In genomic region chr3:183159319-183159718, GRCh38 we compare ENCODE assay signal across 14 cellular contexts. TPM values are rescaled to one million over a fixed set of nuclear protein-coding genes. Genes with fewer than 3 reads are reported as not detected.
A peak's percentile ranks its signal among the peaks of the same experiment; 100 is the strongest.
DNase-seq lines count a peak whose midpoint lies in the region; ATAC-seq, FAIRE-seq and TF ChIP-seq lines count a peak whose summit lies in the region.
"Had no signal": no experiment of that assay in that cellular context is flagged by ENCODE, and none has a peak within 500 bp of the region (broad histone marks: within the 10 kb centered on the region; RNA-seq: fewer than 3 reads in every experiment).

No MANE protein-coding gene starts in this region.

- FAIRE-seq in GM12892 (lab: Jason Lieb, UNC) (peak; percentile 9), GM19239 (lab: Jason Lieb, UNC) (no peak)
- FAIRE-seq: A204.1, TTC549 had no signal

- DNase-seq in DMS53 (lab: John Stamatoyannopoulos, UW) (peak; percentile 22), DMS53 treated with DMSO at 0.1 percent for 48 hours (lab: John Stamatoyannopoulos, UW; ENCODE audit: unreplicated experiment) (no peak), GM12892 (ENCODE audit: insufficient read length) (no peak), SK-MEL-5 (ENCODE audit: low read depth, low spot score) (peak; percentile 26), germinal center (ENCODE audit: low spot score) (peak; percentile 38), GM19239 (ENCODE audit: insufficient read length, low spot score) (no peak), psoas muscle (no peak)
- DNase-seq: body of pancreas, head of caudate nucleus, NCI-H446 had no signal

- in situ Hi-C loops in SK-MEL-5 (cut with HindIII; ENCODE audit: low pct_unique_long_range_greater_than_20kb, low sequenced_read_pairs): no loop called here

- H3K36me3 ChIP-seq in psoas muscle (ENCODE audit: insufficient read depth in 1 of 2, low read depth in 1 of 2): no peaks in the 10 kb centered on the region
- H3K36me3 ChIP-seq: HAP-1 had no signal

- H3K27me3 ChIP-seq in psoas muscle (ENCODE audit: insufficient read depth in 3 of 3, low read length in 2 of 3): peaks cover 0 to 13% (median 11%) of the 10 kb centered on the region in 3 donors
- H3K27me3 ChIP-seq: body of pancreas had no signal

- TF ChIP-seq POLR2A in GM12892 (IDR thresholded peaks at IDR 0.05; ENCODE audit: low read depth, low read length): no peak

- H3K4me3 ChIP-seq in psoas muscle: no peak overlapping the region
- H3K4me3 ChIP-seq: body of pancreas, HAP-1 had no signal

- H3K27ac ChIP-seq in psoas muscle: no peak overlapping the region
- H3K27ac ChIP-seq: body of pancreas had no signal

- no peaks in the 10 kb centered on the region for H3K9me3 ChIP-seq in psoas muscle
- H3K9me3 ChIP-seq: body of pancreas, HAP-1 had no signal

- no peaks in the 10 kb centered on the region for H3K4me1 ChIP-seq in psoas muscle

- ATAC-seq in psoas muscle (no peak), GM21515 (IDR thresholded peaks at IDR 0.05; ENCODE audit: unreplicated experiment) (no peak)
- ATAC-seq: body of pancreas had no signal

- 72 to 88% (median 76%) methylated on average over 4 of the region's 4 CpGs for WGBS in psoas muscle, 3 donors

- intact Hi-C loops in psoas muscle (cut with DNase I): no loop called here

- TF ChIP-seq CTCF in psoas muscle (IDR thresholded peaks at IDR 0.05): no peak

RNA-seq across cellular contexts. Expression of gene LAMP3, which starts 3.2 kb away (rescaled TPM):
- 43.1 TPM for polyA plus RNA-seq in GM12892 (2012; ENCODE audit: missing spikeins)
- 0.13 and 0.35 TPM in 2 replicates for total RNA-seq in SK-MEL-5 (2014; rRNA removed; shearing (Covaris generic))
- 1.3 and 1.6 TPM in 2 replicates for polyA plus RNA-seq in SK-MEL-5 (2015; cell fraction: cytosol; rRNA removed)
- polyA plus RNA-seq in SK-MEL-5 (2015; cell fraction: nucleus; rRNA removed): 1.1 and 2.0 TPM in 2 replicates
- under 1 TPM in 1 of 4 donors, not detected in 3; 0.39 TPM for total RNA-seq in psoas muscle
- polyA plus RNA-seq in psoas muscle: under 1 TPM; 0.01 to 0.09 (median 0.04) TPM

Comparison
In these comparisons a context has a peak if more than half of its experiments do, and no peak if none do; other contexts are left out.
1. DNase-seq: peak in DMS53 (single experiment), SK-MEL-5 (single experiment) and germinal center (single experiment); none in DMS53 treated with DMSO at 0.1 percent for 48 hours (single experiment), GM12892 (single experiment), GM19239 (single experiment) and psoas muscle (0 of 2).